28 cellular contexts compared by ENCODE assay signal in the genomic region with DNA sequence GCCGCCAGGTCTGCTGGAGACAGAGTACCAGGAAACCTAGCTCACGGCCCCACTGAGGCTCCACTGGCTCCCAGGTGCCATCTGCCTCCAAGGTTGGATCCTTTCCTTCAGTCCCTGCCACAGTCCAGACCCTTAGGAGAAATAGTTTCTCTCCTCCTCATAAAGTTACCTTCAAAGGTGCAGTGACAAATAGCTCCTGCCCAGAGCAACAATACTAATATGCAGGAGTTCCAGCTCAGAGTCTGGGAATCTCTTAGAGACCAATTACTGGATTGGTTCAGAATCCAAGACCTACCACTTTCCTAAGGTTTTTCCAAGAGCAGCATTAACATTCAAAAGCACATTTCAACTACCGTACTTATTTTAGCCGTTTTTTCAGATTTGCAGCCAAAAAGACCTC. TPM values are rescaled to one million over a fixed set of nuclear protein-coding genes. Genes with fewer than 3 reads are reported as not detected.
A peak's percentile ranks its signal among the peaks of the same experiment; 100 is the strongest.
DNase-seq lines count a peak whose midpoint lies in the region.
"Had no signal": no experiment of that assay in that cellular context is flagged by ENCODE, and none has a peak within 500 bp of the region (broad histone marks: within the 10 kb centered on the region; RNA-seq: fewer than 3 reads in every experiment).

No MANE protein-coding gene starts in this region.

- H2BK120ac ChIP-seq in trophoblast cell (ENCODE audit: insufficient read depth, low read length, poor library complexity), result no peak overlapping the region

- H2BK5ac ChIP-seq in trophoblast cell (ENCODE audit: low read depth, low read length, poor library complexity), result no peak overlapping the region

- no peaks in the 10 kb centered on the region for H3K36me3 ChIP-seq in trophoblast cell (ENCODE audit: control insufficient read depth in 1 of 2, insufficient read depth in 2 of 2, low read length in 2 of 2)
- H3K36me3 ChIP-seq: BE2C; BLaER1; BLaER1 treated with 17β-estradiol and CSF1 and Interleukin-3, amounts not matched to agents 10 nM and 100 nM had no signal

- H3K79me2 ChIP-seq in trophoblast cell (ENCODE audit: control insufficient read depth, insufficient read depth, low read length, poor library complexity), result no peaks in the 10 kb centered on the region

- no peak overlapping the region for H2BK12ac ChIP-seq in trophoblast cell (ENCODE audit: low read length)

- no peak overlapping the region for H3K27ac ChIP-seq in trophoblast cell (ENCODE audit: low read depth, low read length)
- H3K27ac ChIP-seq: 22Rv1; A549; BLaER1; BLaER1 treated with 17β-estradiol and CSF1 and Interleukin-3, amounts not matched to agents 10 nM and 100 nM; C4-2B had no signal

- no CpG with 5 or more reads among the region's 4 CpGs for WGBS in trophoblast cell (ENCODE audit: extremely low coverage, insufficient coverage, insufficient read length)

- H4K8ac ChIP-seq in trophoblast cell (ENCODE audit: low read depth, low read length), result no peak overlapping the region

- DNase-seq in trophoblast cell (peak; percentile 56 to 79), SHP77 (lab: John Stamatoyannopoulos, UW) (no peak)
- DNase-seq: 8988T; ACHN; AML-193; BE2C; C1 segment of cervical spinal cord; Caco-2; Calu3; CD4-positive, alpha-beta memory T cell; CD4-positive, alpha-beta T cell; CD4-positive, CD25-positive, alpha-beta regulatory T cell; CD8-positive, alpha-beta memory T cell; CD8-positive, alpha-beta T cell; COR-L47; DMS 273 treated with DMSO at 0.1 percent for 48 hours; DMS153; DMS53; DMS79; DMS79 treated with DMSO at 0.1 percent for 48 hours; DND-41; EL had no signal

- H2AK5ac ChIP-seq in trophoblast cell (ENCODE audit: low read length), result no peak overlapping the region

- no peak overlapping the region for H4K91ac ChIP-seq in trophoblast cell (ENCODE audit: low read depth, low read length)

- no peak overlapping the region for H3K23ac ChIP-seq in trophoblast cell (ENCODE audit: low read length)

- H4K12ac ChIP-seq in trophoblast cell (ENCODE audit: low read depth, low read length), result no peak overlapping the region

- no peak overlapping the region for H3K14ac ChIP-seq in trophoblast cell (ENCODE audit: low read length)

- H3K27me3 ChIP-seq in trophoblast cell (ENCODE audit: insufficient read depth, low read length), result peaks cover 2% of the 10 kb centered on the region
- H3K27me3 ChIP-seq: BE2C; BLaER1; BLaER1 treated with 17β-estradiol and CSF1 and Interleukin-3, amounts not matched to agents 10 nM and 100 nM had no signal

- peaks cover 4% of the 10 kb centered on the region for H3K9me3 ChIP-seq in trophoblast cell (ENCODE audit: insufficient read depth, low read depth, low read length)
- H3K9me3 ChIP-seq: BE2C, Caco-2 had no signal

- no peak overlapping the region for H3K4ac ChIP-seq in trophoblast cell (ENCODE audit: low read depth, low read length)

- no peak overlapping the region for H3K4me2 ChIP-seq in trophoblast cell (ENCODE audit: low read length)
- H3K4me2 ChIP-seq: A549; BLaER1; BLaER1 treated with 17β-estradiol and CSF1 and Interleukin-3, amounts not matched to agents 10 nM and 100 nM had no signal

- no peak overlapping the region for H2AFZ ChIP-seq in trophoblast cell (ENCODE audit: insufficient read depth, low read length, poor library complexity)

- peaks cover 0 to 6% of the 10 kb centered on the region in 2 experiments for H3K4me1 ChIP-seq in trophoblast cell (ENCODE audit: control insufficient read depth in 1 of 2, insufficient read depth in 2 of 2, low read length in 2 of 2)
- H3K4me1 ChIP-seq: BE2C, Caco-2 had no signal

- no peak overlapping the region for H3K9ac ChIP-seq in trophoblast cell (ENCODE audit: low read length)
- H3K9ac ChIP-seq: BLaER1; BLaER1 treated with 17β-estradiol and CSF1 and Interleukin-3, amounts not matched to agents 10 nM and 100 nM had no signal

- no peak overlapping the region for H3K18ac ChIP-seq in trophoblast cell (ENCODE audit: low read length)

- no peaks in the 10 kb centered on the region for H3K79me1 ChIP-seq in trophoblast cell (ENCODE audit: low read length)

- no peak overlapping the region for H3K4me3 ChIP-seq in trophoblast cell (ENCODE audit: low read depth, low read length)
- H3K4me3 ChIP-seq: A549; BLaER1; BLaER1 treated with 17β-estradiol and CSF1 and Interleukin-3, amounts not matched to agents 10 nM and 100 nM had no signal

RNA-seq across cellular contexts. Expression of a gene that starts 41.0 kb away (rescaled TPM):
- polyA plus RNA-seq in trophoblast cell (2013), result 4.1 TPM in 2 replicates
- polyA plus RNA-seq: CD14-positive monocyte had no signal

Comparison
In these comparisons a context has a peak if more than half of its experiments do, and no peak if none do; other contexts are left out.
1. DNase-seq: peak in trophoblast cell (2 of 2); none in SHP77 (0 of 2).